In genomic region chr3:115975353-115975752, GRCh38 we compare ENCODE assay signal across 9 cellular contexts.
DNase-seq lines count a peak whose midpoint lies in the region; ATAC-seq and TF ChIP-seq lines count a peak whose summit lies in the region.
"Had no signal": no experiment of that assay in that cellular context is flagged by ENCODE, and none has a peak within 500 bp of the region (broad histone marks: within the 10 kb centered on the region; RNA-seq: fewer than 3 reads in every experiment).

No MANE protein-coding gene starts in this region.

- no peak overlapping the region for H3K4me3 Mint-ChIP-seq in activated naive CD4-positive, alpha-beta T cell treated with anti-CD3 and anti-CD28 coated beads, Interleukin-2, amount 10 ng/mL, durations not matched to agents 7 days and 5 days

- no peaks in the 10 kb centered on the region for H3K9me3 Mint-ChIP-seq in activated naive CD4-positive, alpha-beta T cell treated with anti-CD3 and anti-CD28 coated beads, Interleukin-2, amount 10 ng/mL, durations not matched to agents 7 days and 5 days

- ATAC-seq in GM21619 (IDR thresholded peaks at IDR 0.05; ENCODE audit: unreplicated experiment) (peak; percentile 73), HG03135 (IDR thresholded peaks at IDR 0.05; ENCODE audit: unreplicated experiment) (no peak)

- no peak overlapping the region for H3K27ac Mint-ChIP-seq in activated naive CD4-positive, alpha-beta T cell treated with anti-CD3 and anti-CD28 coated beads, Interleukin-2, amount 10 ng/mL, durations not matched to agents 7 days and 5 days

- no peaks in the 10 kb centered on the region for H3K4me1 Mint-ChIP-seq in activated naive CD4-positive, alpha-beta T cell treated with anti-CD3 and anti-CD28 coated beads, Interleukin-2, amount 10 ng/mL, durations not matched to agents 7 days and 5 days

- CTCF ChIA-PET in activated naive CD4-positive, alpha-beta T cell treated with anti-CD3 and anti-CD28 coated beads, Interleukin-2, amount 10 ng/mL, durations not matched to agents 7 days and 5 days (lab: Charles Lee): no interaction called here

- DNase-seq in DMS153 (lab: John Stamatoyannopoulos, UW) (peak; percentile 68), NCI-H2227 treated with DMSO at 0.1 percent for 48 hours (lab: John Stamatoyannopoulos, UW) (peak; percentile 8), fibroblast of the aortic adventitia (ENCODE audit: low read depth) (peak; percentile 74), NOMO-1 treated with DMSO at 0.1 percent for 48 hours (lab: John Stamatoyannopoulos, UW; ENCODE audit: unreplicated experiment) (no peak)
- DNase-seq in stimulated activated CD4-positive, alpha-beta T cell treated with anti-CD3 and anti-CD28 coated beads, Interleukin-4, amount 100 ng/mL, for 24 hours: no peak
- DNase-seq in activated naive CD4-positive, alpha-beta T cell treated with anti-CD3 and anti-CD28 coated beads, Interleukin-2, amount 10 ng/mL, durations not matched to agents 7 days and 5 days: no peak
- DNase-seq: GF-D8 had no signal

- TF ChIP-seq CTCF in fibroblast of the aortic adventitia (IDR thresholded peaks at IDR 0.05; ENCODE audit: insufficient read depth, low read length): no peak

- H3K4me3 ChIP-seq in fibroblast of the aortic adventitia (ENCODE audit: low read depth, low read length): no peak overlapping the region

- no peaks in the 10 kb centered on the region for H3K27me3 Mint-ChIP-seq in activated naive CD4-positive, alpha-beta T cell treated with anti-CD3 and anti-CD28 coated beads, Interleukin-2, amount 10 ng/mL, durations not matched to agents 7 days and 5 days

- no peaks in the 10 kb centered on the region for H3K36me3 Mint-ChIP-seq in activated naive CD4-positive, alpha-beta T cell treated with anti-CD3 and anti-CD28 coated beads, Interleukin-2, amount 10 ng/mL, durations not matched to agents 7 days and 5 days

Comparison
In these comparisons a context has a peak if more than half of its experiments do, and no peak if none do; other contexts are left out.
1. DNase-seq: peak in DMS153 (single experiment), NCI-H2227 treated with DMSO at 0.1 percent for 48 hours (single experiment) and fibroblast of the aortic adventitia (single experiment); none in stimulated activated CD4-positive, alpha-beta T cell treated with anti-CD3 and anti-CD28 coated beads, Interleukin-4, amount 100 ng/mL, for 24 hours (single experiment), NOMO-1 treated with DMSO at 0.1 percent for 48 hours (single experiment) and activated naive CD4-positive, alpha-beta T cell treated with anti-CD3 and anti-CD28 coated beads, Interleukin-2, amount 10 ng/mL, durations not matched to agents 7 days and 5 days (single experiment).